In the genomic region with DNA sequence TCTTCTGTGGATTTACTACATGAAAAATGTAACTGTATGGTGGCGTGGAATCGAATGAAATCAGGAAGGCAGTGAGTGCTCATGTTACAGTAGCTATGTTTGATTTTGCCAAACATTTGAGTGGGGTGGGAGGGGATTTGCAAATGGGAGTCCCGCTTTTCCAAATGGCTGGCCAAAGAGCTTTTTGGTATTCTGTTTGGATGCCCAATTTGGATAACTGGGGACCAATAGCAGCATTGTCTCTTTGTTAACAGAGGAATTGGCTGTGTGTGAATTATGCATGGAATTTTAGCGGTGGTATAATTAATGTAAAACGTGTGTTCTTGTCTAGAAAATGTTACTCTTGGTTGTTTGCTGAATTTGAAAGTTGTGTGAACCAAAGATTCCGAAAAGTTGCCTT, we compare ENCODE assay signal across 21 cellular contexts. TPM values are rescaled to one million over a fixed set of nuclear protein-coding genes. Genes with fewer than 3 reads are reported as not detected.
"Had no signal": no experiment of that assay in that cellular context is flagged by ENCODE, and none has a peak within 500 bp of the region (broad histone marks: within the 10 kb centered on the region; RNA-seq: fewer than 3 reads in every experiment).

No MANE protein-coding gene starts in this region.

- DNase-seq: activated CD4-positive, alpha-beta T cell treated with anti-CD3 and anti-CD28 coated beads, Interleukin-2, amount 50 U/mL, for 4 hours; activated CD4-positive, CD25-positive, alpha-beta regulatory T cell treated with anti-CD3 and anti-CD28 coated beads, Interleukin-2, amount 50 U/mL, for 72 hours; activated CD8-positive, alpha-beta memory T cell treated with anti-CD3 and anti-CD28 coated beads, Interleukin-2, amount 10 ng/mL, durations not matched to agents 7 days and 5 days; activated effector memory CD4-positive, alpha-beta T cell treated with anti-CD3 and anti-CD28 coated beads, Interleukin-2, amount 50 U/mL, for 16 hours; activated T-cell treated with anti-CD3 and anti-CD28 coated beads, Interleukin-2, amount 50 U/mL, for 1 hour; aorta; dorsolateral prefrontal cortex; erythroblast; glutamatergic neuron; left ventricle myocardium inferior; mucosa of descending colon; natural killer cell; nucleus accumbens; spleen; stimulated activated CD4-positive, alpha-beta T cell treated with anti-CD3 and anti-CD28 coated beads, Interleukin-1b, Interleukin-23, amount 100 ng/mL, for 48 hours; T-helper 9 cell; thyroid gland had no signal

- ATAC-seq: activated CD8-positive, alpha-beta memory T cell treated with anti-CD3 and anti-CD28 coated beads, Interleukin-2, amount 10 ng/mL, durations not matched to agents 7 days and 5 days; mucosa of descending colon; natural killer cell; sciatic nerve had no signal

- H3K27me3 ChIP-seq: cardiac muscle cell, dorsolateral prefrontal cortex, spleen, thyroid gland had no signal

- H3K4me3 Mint-ChIP-seq: activated CD8-positive, alpha-beta memory T cell treated with anti-CD3 and anti-CD28 coated beads, Interleukin-2, amount 10 ng/mL, durations not matched to agents 7 days and 5 days; natural killer cell had no signal

- H3K4me3 ChIP-seq: cardiac muscle cell, left ventricle myocardium inferior, mucosa of descending colon, prostate gland, spleen, thyroid gland had no signal

- H3K27ac ChIP-seq: cardiac muscle cell, prostate gland, spleen, thyroid gland had no signal

- H3K9me3 ChIP-seq: left ventricle myocardium inferior, mucosa of descending colon, prostate gland, spleen, thyroid gland had no signal

- H3K9me3 Mint-ChIP-seq: natural killer cell had no signal

- H3K27me3 Mint-ChIP-seq: activated CD8-positive, alpha-beta memory T cell treated with anti-CD3 and anti-CD28 coated beads, Interleukin-2, amount 10 ng/mL, durations not matched to agents 7 days and 5 days had no signal

- H3K27ac Mint-ChIP-seq: activated CD8-positive, alpha-beta memory T cell treated with anti-CD3 and anti-CD28 coated beads, Interleukin-2, amount 10 ng/mL, durations not matched to agents 7 days and 5 days had no signal

RNA-seq across cellular contexts. Expression of gene PRAM1, which starts 39.8 kb away (rescaled TPM):
- total RNA-seq: SK-MEL-5 had no signal
